8 cellular contexts compared by ENCODE assay signal in genomic region chr14:54202288-54202687, GRCh38.
"Had no signal": no experiment of that assay in that cellular context is flagged by ENCODE, and none has a peak within 500 bp of the region (broad histone marks: within the 10 kb centered on the region; RNA-seq: fewer than 3 reads in every experiment).

No MANE protein-coding gene starts in this region.

- ATAC-seq: HCT116 had no signal

- H3K4me1 Mint-ChIP-seq: IgD-negative memory B cell had no signal

- H3K9ac ChIP-seq: KMS-11 had no signal

- H3K4me3 Mint-ChIP-seq: IgD-negative memory B cell had no signal

- H3K4me2 ChIP-seq: KMS-11 had no signal

- H3K27ac Mint-ChIP-seq: IgD-negative memory B cell had no signal

- H3K36me3 Mint-ChIP-seq: IgD-negative memory B cell had no signal

- DNase-seq: GOT3, H7, KBM-7 had no signal

- H3K4me3 ChIP-seq: HAP-1 had no signal

- H3K4me1 ChIP-seq: HAP-1 had no signal

- H3K36me3 ChIP-seq: HAP-1 had no signal

- H3K27ac ChIP-seq: HL-60, KMS-11 had no signal
